Comparison of ENCODE assay signal across 11 cellular contexts in the genomic region with DNA sequence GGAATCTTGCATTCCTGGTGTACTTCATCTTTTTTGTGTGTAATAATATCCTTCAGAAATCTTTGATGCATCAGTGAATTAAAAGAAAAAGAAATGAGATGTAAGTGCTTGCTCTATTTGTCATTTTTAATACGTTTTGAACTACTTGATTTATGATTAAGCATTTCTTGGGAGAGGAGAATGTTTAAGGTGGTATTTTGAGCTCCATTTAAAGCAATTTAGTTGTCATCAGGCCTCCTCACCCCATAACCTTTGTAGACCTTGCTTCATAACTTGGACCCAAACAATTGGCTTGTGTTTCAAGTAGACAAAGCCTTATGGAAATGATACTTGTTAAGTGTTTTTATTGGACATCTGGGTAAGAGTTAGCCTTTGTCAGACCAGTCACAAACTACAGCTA.
DNase-seq lines count a peak whose midpoint lies in the region; ATAC-seq lines count a peak whose summit lies in the region.
"Had no signal": no experiment of that assay in that cellular context is flagged by ENCODE, and none has a peak within 500 bp of the region (broad histone marks: within the 10 kb centered on the region; RNA-seq: fewer than 3 reads in every experiment).

No MANE protein-coding gene starts in this region.

- H3K36me3 ChIP-seq in SK-N-MC (ENCODE audit: insufficient read depth, low read length) (no peaks in the 10 kb centered on the region), mesenchymal stem cell (ENCODE audit: control insufficient read depth in 1 of 2, insufficient read depth in 2 of 2, low read depth in 1 of 2, low read length in 2 of 2) (no peaks in the 10 kb centered on the region)
- H3K36me3 ChIP-seq in CD4-positive, alpha-beta memory T cell (ENCODE audit: insufficient read depth, low read length) = no peaks in the 10 kb centered on the region
- H3K36me3 ChIP-seq: BLaER1 had no signal

- H4K91ac ChIP-seq in mesenchymal stem cell (ENCODE audit: low read length) = no peak overlapping the region

- no peak for ATAC-seq in HG03097 (IDR thresholded peaks at IDR 0.05; ENCODE audit: low FRiP score, unreplicated experiment)
- ATAC-seq: A549 had no signal

- no peak overlapping the region for H3K4ac ChIP-seq in mesenchymal stem cell (ENCODE audit: low read depth in 1 of 2, low read length in 2 of 2)

- H3K4me2 ChIP-seq in mesenchymal stem cell (ENCODE audit: low read length, poor library complexity, severe bottlenecking) = no peak overlapping the region
- H3K4me2 ChIP-seq: A549, BLaER1 had no signal

- H2AFZ ChIP-seq in mesenchymal stem cell (ENCODE audit: low read depth, low read length) = no peak overlapping the region

- H3K36me3 Mint-ChIP-seq in CD4-positive, alpha-beta memory T cell = no peaks in the 10 kb centered on the region

- H2BK120ac ChIP-seq in mesenchymal stem cell (ENCODE audit: low read depth, low read length) = no peak overlapping the region

- 78% methylated on average over 1 of the region's 1 CpG for WGBS in mesenchymal stem cell

- H2BK15ac ChIP-seq in mesenchymal stem cell (ENCODE audit: low read depth, poor library complexity, severe bottlenecking) = no peak overlapping the region

- H3K4me3 ChIP-seq in SK-N-MC (peak overlapping the region; percentile 55), mesenchymal stem cell (ENCODE audit: insufficient read depth in 1 of 2, low read depth in 1 of 2, low read length in 2 of 2) (no peak overlapping the region)
- no peak overlapping the region for H3K4me3 ChIP-seq in CD4-positive, alpha-beta memory T cell (ENCODE audit: low read length in 2 of 2)
- H3K4me3 ChIP-seq: A549, BLaER1 had no signal

- H3K4me1 Mint-ChIP-seq in CD4-positive, alpha-beta memory T cell = no peaks in the 10 kb centered on the region

- H3K9ac ChIP-seq in SK-N-MC (ENCODE audit: insufficient read length) = no peak overlapping the region
- peak overlapping the region; percentile 60 for H3K9ac ChIP-seq in mesenchymal stem cell (ENCODE audit: low read length)
- H3K9ac ChIP-seq: BLaER1 had no signal

- H3K27ac Mint-ChIP-seq in CD4-positive, alpha-beta memory T cell = no peak overlapping the region

- no peak overlapping the region for H2BK12ac ChIP-seq in mesenchymal stem cell (ENCODE audit: low read length in 2 of 2)

- no peak overlapping the region for H2BK5ac ChIP-seq in mesenchymal stem cell (ENCODE audit: low read depth, low read length, poor library complexity, severe bottlenecking)

- H3K18ac ChIP-seq in mesenchymal stem cell (ENCODE audit: low read depth in 1 of 2, low read length in 2 of 2) = no peak overlapping the region

- POLR2A ChIA-PET in CD4-positive, alpha-beta memory T cell (lab: Charles Lee; ENCODE audit: partially characterized antibody) = no interaction called here

- no peak overlapping the region for H2AK5ac ChIP-seq in mesenchymal stem cell (ENCODE audit: low read length, severe bottlenecking)

- DNase-seq in NCI-H2227 (lab: John Stamatoyannopoulos, UW; ENCODE audit: unreplicated experiment) = peak; percentile 56
- no peak for DNase-seq in SK-N-MC (ENCODE audit: low read depth, low spot score)
- DNase-seq in mesenchymal stem cell = no peak
- DNase-seq in DMS53 treated with DMSO at 0.1 percent for 48 hours (lab: John Stamatoyannopoulos, UW; ENCODE audit: unreplicated experiment) = no peak
- no peak for DNase-seq in CD4-positive, alpha-beta memory T cell
- DNase-seq: AML-193, DMS53, HCEC 1CT had no signal

- H3K4me1 ChIP-seq in mesenchymal stem cell (ENCODE audit: control insufficient read depth, insufficient read depth, low read depth, low read length) = no peaks in the 10 kb centered on the region
- H3K4me1 ChIP-seq in CD4-positive, alpha-beta memory T cell (ENCODE audit: insufficient read depth, low read length) = no peaks in the 10 kb centered on the region
- H3K4me1 ChIP-seq: A549, BLaER1 had no signal

- peaks cover 0 to 3% (median 0%) of the 10 kb centered on the region in 8 donors for H3K9me3 Mint-ChIP-seq in CD4-positive, alpha-beta memory T cell

- no peak overlapping the region for H3K14ac ChIP-seq in mesenchymal stem cell (ENCODE audit: low read length in 2 of 2)

- H3K9me3 ChIP-seq in SK-N-MC (ENCODE audit: low read depth, low read length) (no peaks in the 10 kb centered on the region), mesenchymal stem cell (ENCODE audit: control insufficient read depth, low read length) (no peaks in the 10 kb centered on the region)
- no peaks in the 10 kb centered on the region for H3K9me3 ChIP-seq in CD4-positive, alpha-beta memory T cell (ENCODE audit: control insufficient read depth in 1 of 2, low read length in 2 of 2)
- H3K9me3 ChIP-seq: A549, BLaER1 had no signal

- peaks cover 2 to 8% of the 10 kb centered on the region in 2 donors for H3K27me3 Mint-ChIP-seq in CD4-positive, alpha-beta memory T cell

- no peak overlapping the region for H4K8ac ChIP-seq in mesenchymal stem cell (ENCODE audit: low read length)

- no peaks in the 10 kb centered on the region for H3K79me1 ChIP-seq in mesenchymal stem cell (replicated peaks; ENCODE audit: low read length, poor library complexity, severe bottlenecking)

- H3K27me3 ChIP-seq in mesenchymal stem cell (ENCODE audit: control insufficient read depth in 1 of 2, insufficient read depth in 1 of 2, low read length in 2 of 2) = no peaks in the 10 kb centered on the region
- no peaks in the 10 kb centered on the region for H3K27me3 ChIP-seq in CD4-positive, alpha-beta memory T cell (ENCODE audit: insufficient read depth, low read length)
- H3K27me3 ChIP-seq: BLaER1 had no signal

- intact Hi-C loops in CD4-positive, alpha-beta memory T cell (cut with micrococcal nuclease) = no loop called here

- CTCF ChIA-PET in CD4-positive, alpha-beta memory T cell (lab: Charles Lee; ENCODE audit: partially characterized antibody) = interaction anchor here (1.7 kb wide), 1 partner anchor 17 kb away, joined by 4 read pairs; no protein-coding TSS in a partner anchor

- H3K4me3 Mint-ChIP-seq in CD4-positive, alpha-beta memory T cell = no peak overlapping the region

- H3K23ac ChIP-seq in mesenchymal stem cell (ENCODE audit: low read length in 2 of 2) = no peak overlapping the region

- H3K27ac ChIP-seq in SK-N-MC (peak overlapping the region; percentile 56; the same call in 1 of the 2 replicates), mesenchymal stem cell (ENCODE audit: low read length, poor library complexity, severe bottlenecking) (no peak overlapping the region)
- H3K27ac ChIP-seq in CD4-positive, alpha-beta memory T cell (ENCODE audit: low read depth, low read length) = no peak overlapping the region
- H3K27ac ChIP-seq: A549, BLaER1 had no signal
